Comparison of ENCODE assay signal across 9 cellular contexts in the genomic region with DNA sequence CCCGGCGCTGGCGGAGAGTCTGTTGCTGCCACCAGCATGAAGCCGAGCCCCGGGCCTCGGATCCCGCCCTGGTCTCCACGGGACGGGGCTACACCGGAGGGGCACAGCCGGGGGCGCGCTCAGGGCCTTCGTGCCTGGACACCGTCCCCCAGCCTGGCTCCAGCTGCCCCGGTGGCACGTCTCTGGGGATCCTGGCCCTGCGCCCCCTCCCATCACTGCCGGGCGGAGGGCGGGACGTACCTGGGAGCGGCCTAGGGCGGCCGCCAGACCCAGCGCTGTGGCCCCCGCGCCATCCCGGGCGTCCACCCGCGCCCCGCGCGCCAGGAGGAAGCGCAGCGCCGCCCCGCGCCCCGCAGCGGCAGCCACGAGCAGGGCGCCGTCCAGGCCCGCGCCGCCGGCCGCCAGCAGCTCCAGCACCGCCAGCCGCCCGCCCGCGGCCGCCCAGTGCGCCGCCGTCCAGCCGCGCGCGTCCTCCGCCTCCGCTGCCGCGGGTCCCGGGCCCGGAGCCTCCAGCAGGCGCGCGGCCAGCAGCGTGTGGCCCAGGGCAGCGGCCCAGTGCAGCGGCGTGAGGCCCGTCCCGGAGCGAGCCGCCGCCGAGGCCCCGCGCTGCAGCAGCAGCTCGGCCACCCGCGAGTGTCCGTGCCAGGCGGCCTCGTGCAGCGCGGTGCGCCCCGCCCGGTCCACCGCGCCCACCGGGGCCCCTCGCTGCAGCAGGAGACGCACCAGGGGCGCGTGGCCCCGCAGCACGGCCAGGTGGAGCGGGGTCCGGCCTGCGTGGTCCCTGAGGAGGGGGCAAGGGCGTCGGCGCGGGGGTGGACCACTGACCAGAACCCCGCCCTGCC. TPM values are rescaled to one million over a fixed set of nuclear protein-coding genes. Genes with fewer than 3 reads are reported as not detected.
DNase-seq lines count a peak whose midpoint lies in the region; ATAC-seq, FAIRE-seq and TF ChIP-seq lines count a peak whose summit lies in the region.
"Had no signal": no experiment of that assay in that cellular context is flagged by ENCODE, and none has a peak within 500 bp of the region (broad histone marks: within the 10 kb centered on the region; RNA-seq: fewer than 3 reads in every experiment).

No MANE protein-coding gene starts in this region.

- H3K9me3 ChIP-seq in HUES48 (ENCODE audit: control insufficient read depth, insufficient read depth, low read length) (no peaks in the 10 kb centered on the region), WERI-Rb-1 (ENCODE audit: severe bottlenecking) (no peaks in the 10 kb centered on the region)

- H3K4me3 ChIP-seq in HUES48 (ENCODE audit: low read depth, low read length) (peak overlapping the region; percentile 39; the same call in 1 of the 2 replicates), bronchial epithelial cell (ENCODE audit: low read depth, low read length) (peak overlapping the region; percentile 39), kidney epithelial cell (ENCODE audit: low read depth, low read length) (peak overlapping the region; percentile 3), WERI-Rb-1 (ENCODE audit: low read depth, low read length) (no peak overlapping the region)

- H3K27me3 Mint-ChIP-seq in stimulated activated memory B cell treated with anti-CD40 and anti-IgM and Interleukin-4, amounts not matched to agents 10 μg/mL and 1 μg/mL and 100 μg/mL, for 72 hours = peaks cover 41% of the 10 kb centered on the region

- ATAC-seq in stimulated activated memory B cell treated with anti-CD40 and anti-IgM and Interleukin-4, amounts not matched to agents 10 μg/mL and 1 μg/mL and 100 μg/mL, for 72 hours = peak; percentile 25

- no peak overlapping the region for H3K27ac ChIP-seq in HUES48 (ENCODE audit: low read depth, low read length)
- no peak overlapping the region for H3K27ac ChIP-seq in WERI-Rb-1

- peaks cover 26% of the 10 kb centered on the region for H3K4me1 Mint-ChIP-seq in stimulated activated memory B cell treated with anti-CD40 and anti-IgM and Interleukin-4, amounts not matched to agents 10 μg/mL and 1 μg/mL and 100 μg/mL, for 72 hours

- DNase-seq in bronchial epithelial cell (ENCODE audit: low read depth) = no peak
- DNase-seq in kidney epithelial cell (ENCODE audit: low read depth) = no peak
- no peak for DNase-seq in NCI-H345 treated with DMSO at 0.1 percent for 48 hours (lab: John Stamatoyannopoulos, UW; ENCODE audit: unreplicated experiment)
- no peak for DNase-seq in WERI-Rb-1
- DNase-seq in activated CD4-positive, alpha-beta T cell treated with anti-CD3 and anti-CD28 coated beads, Interleukin-2, amount 50 U/mL, for 4 hours = no peak
- DNase-seq in activated CD4-positive, alpha-beta T cell treated with anti-CD3 and anti-CD28 coated beads, Interleukin-2, amount 50 U/mL, for 48 hours = no peak

- H3K4me1 ChIP-seq in HUES48 (ENCODE audit: control insufficient read depth, insufficient read depth, low read length) = peaks cover 18% of the 10 kb centered on the region; the same call in 1 of the 2 replicates

- no peaks in the 10 kb centered on the region for H3K36me3 Mint-ChIP-seq in stimulated activated memory B cell treated with anti-CD40 and anti-IgM and Interleukin-4, amounts not matched to agents 10 μg/mL and 1 μg/mL and 100 μg/mL, for 72 hours

- TF ChIP-seq CTCF in bronchial epithelial cell (IDR thresholded peaks at IDR 0.05; ENCODE audit: insufficient read depth, low read length, severe bottlenecking) = no peak
- no peak for TF ChIP-seq CTCF in kidney epithelial cell (IDR thresholded peaks at IDR 0.05; ENCODE audit: insufficient read depth, low read length, poor library complexity, severe bottlenecking)
- TF ChIP-seq CTCF in WERI-Rb-1 (IDR thresholded peaks at IDR 0.05; ENCODE audit: low read depth, low read length) = no peak

- H3K27ac Mint-ChIP-seq in stimulated activated memory B cell treated with anti-CD40 and anti-IgM and Interleukin-4, amounts not matched to agents 10 μg/mL and 1 μg/mL and 100 μg/mL, for 72 hours = no peak overlapping the region

- no peak overlapping the region for H3K9ac ChIP-seq in HUES48 (ENCODE audit: low read depth, low read length)

- H3K36me3 ChIP-seq in HUES48 (ENCODE audit: control insufficient read depth, insufficient read depth, low read length) (no peaks in the 10 kb centered on the region), bronchial epithelial cell (ENCODE audit: control insufficient read depth, insufficient read depth, low read length) (no peaks in the 10 kb centered on the region), kidney epithelial cell (ENCODE audit: control insufficient read depth, insufficient read depth, low read length) (no peaks in the 10 kb centered on the region), WERI-Rb-1 (no peaks in the 10 kb centered on the region)

- FAIRE-seq in bronchial epithelial cell (lab: Jason Lieb, UNC) = no peak

- H3K27me3 ChIP-seq in HUES48 (ENCODE audit: control insufficient read depth, insufficient read depth, low read length) = no peaks in the 10 kb centered on the region; the same call in 1 of the 2 replicates
- no peaks in the 10 kb centered on the region for H3K27me3 ChIP-seq in bronchial epithelial cell (ENCODE audit: control insufficient read depth, insufficient read depth, low read length)
- peaks cover 2% of the 10 kb centered on the region for H3K27me3 ChIP-seq in kidney epithelial cell (ENCODE audit: control insufficient read depth, insufficient read depth, low read length)
- H3K27me3 ChIP-seq in WERI-Rb-1 (ENCODE audit: insufficient read depth, low read depth, severe bottlenecking) = no peaks in the 10 kb centered on the region

- no peaks in the 10 kb centered on the region for H3K9me3 Mint-ChIP-seq in stimulated activated memory B cell treated with anti-CD40 and anti-IgM and Interleukin-4, amounts not matched to agents 10 μg/mL and 1 μg/mL and 100 μg/mL, for 72 hours

- no peak overlapping the region for H3K4me3 Mint-ChIP-seq in stimulated activated memory B cell treated with anti-CD40 and anti-IgM and Interleukin-4, amounts not matched to agents 10 μg/mL and 1 μg/mL and 100 μg/mL, for 72 hours

RNA-seq across cellular contexts. Expression of gene ANKRD65, which starts 1.0 kb away (rescaled TPM):
- total RNA-seq in bronchial epithelial cell (5.3 and 7.9 TPM in 2 replicates), kidney epithelial cell (1.4 and 1.6 TPM in 2 replicates)
- total RNA-seq: myocyte had no signal

RNA-seq across cellular contexts. Expression of gene MRPL20, which starts 12.9 kb away (rescaled TPM):
- total RNA-seq in bronchial epithelial cell (46.3 and 50.4 TPM in 2 replicates), kidney epithelial cell (134 and 159 TPM in 2 replicates)

RNA-seq across cellular contexts. Expression of gene VWA1, which starts 15.5 kb away (rescaled TPM):
- 5.0 and 7.9 TPM in 2 replicates for total RNA-seq in bronchial epithelial cell
- total RNA-seq in kidney epithelial cell = 27.6 and 28.3 TPM in 2 replicates

RNA-seq across cellular contexts. Expression of gene CCNL2, which starts 20.9 kb away (rescaled TPM):
- total RNA-seq in bronchial epithelial cell (119 and 134 TPM in 2 replicates), kidney epithelial cell (134 and 136 TPM in 2 replicates)

RNA-seq across cellular contexts. Expression of gene ATAD3C, which starts 29.5 kb away (rescaled TPM):
- total RNA-seq in bronchial epithelial cell = 0.26 and 0.77 TPM in 2 replicates
- 0.38 and 0.75 TPM in 2 replicates for total RNA-seq in kidney epithelial cell
- total RNA-seq: myocyte had no signal
